ENCODE assay signal across 1 cellular context in the genomic region with DNA sequence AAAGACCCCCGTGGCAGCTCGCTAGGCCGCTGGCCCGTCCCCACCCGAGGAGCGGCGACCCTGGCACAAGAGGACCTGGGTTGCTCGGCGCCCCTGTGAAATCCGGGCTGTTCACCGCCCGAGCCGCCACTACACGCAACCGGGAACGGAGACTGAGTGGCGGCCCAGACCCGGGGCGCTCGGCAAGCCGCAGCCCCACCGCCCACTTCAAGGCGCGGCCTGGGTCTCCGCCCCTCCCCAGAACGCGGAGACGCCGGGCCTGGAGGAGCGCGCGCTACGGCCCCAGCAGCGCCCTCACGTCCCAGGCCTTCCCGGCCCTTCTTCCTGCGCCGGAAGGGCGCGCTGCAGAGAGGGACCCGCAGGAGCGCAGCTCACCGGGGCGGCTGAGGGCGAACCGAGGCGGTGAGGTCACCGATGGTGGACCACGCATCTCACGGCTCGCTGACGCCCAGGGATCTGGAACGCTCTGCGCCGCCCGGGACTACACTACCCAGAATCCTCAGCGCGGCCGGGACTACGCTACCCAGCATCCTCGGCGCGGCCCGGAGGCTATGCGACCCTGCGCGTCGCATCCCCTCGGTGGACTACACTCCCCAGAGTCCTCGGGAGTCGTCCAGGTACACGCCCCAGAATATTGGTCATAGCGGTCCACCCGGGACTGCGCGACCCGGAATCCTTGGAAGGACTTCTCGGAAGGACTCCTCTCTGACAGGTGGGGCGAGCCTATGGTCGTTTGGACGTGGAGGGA.
TF ChIP-seq lines count a peak whose summit lies in the region.

A gene (minus strand): TSS at position 470 of the 748 bp plus-strand sequence. CDS start 10,436 bp downstream, outside the sequence.

TF ChIP-seq in HCT116, 20 proteins besides CTCF, POLR2A, EP300 and RAD21 (continued from another document):
- no peak for TF ChIP-seq ZNF274 (IDR thresholded peaks at IDR 0.05; ENCODE audit: low read depth, low read length)
- TF ChIP-seq, protein P1, sequence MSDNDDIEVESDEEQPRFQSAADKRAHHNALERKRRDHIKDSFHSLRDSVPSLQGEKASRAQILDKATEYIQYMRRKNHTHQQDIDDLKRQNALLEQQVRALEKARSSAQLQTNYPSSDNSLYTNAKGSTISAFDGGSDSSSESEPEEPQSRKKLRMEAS (IDR thresholded peaks at IDR 0.05), result peak; percentile 42
- TF ChIP-seq JUND (IDR thresholded peaks at IDR 0.05), result no peak
- no peak for TF ChIP-seq EZH2phosphoT487 (IDR thresholded peaks at IDR 0.05; ENCODE audit: borderline replicate concordance)
- peak; percentile 21 for TF ChIP-seq TCF7L2 (IDR thresholded peaks at IDR 0.05; ENCODE audit: borderline replicate concordance, extremely low read depth, insufficient read depth, insufficient read length)
- peak; percentile 76 for TF ChIP-seq CBX3 (IDR thresholded peaks at IDR 0.05; ENCODE audit: low read depth)
- no peak for TF ChIP-seq EGR1 (IDR thresholded peaks at IDR 0.05; ENCODE audit: low read depth)
- TF ChIP-seq, protein P2, sequence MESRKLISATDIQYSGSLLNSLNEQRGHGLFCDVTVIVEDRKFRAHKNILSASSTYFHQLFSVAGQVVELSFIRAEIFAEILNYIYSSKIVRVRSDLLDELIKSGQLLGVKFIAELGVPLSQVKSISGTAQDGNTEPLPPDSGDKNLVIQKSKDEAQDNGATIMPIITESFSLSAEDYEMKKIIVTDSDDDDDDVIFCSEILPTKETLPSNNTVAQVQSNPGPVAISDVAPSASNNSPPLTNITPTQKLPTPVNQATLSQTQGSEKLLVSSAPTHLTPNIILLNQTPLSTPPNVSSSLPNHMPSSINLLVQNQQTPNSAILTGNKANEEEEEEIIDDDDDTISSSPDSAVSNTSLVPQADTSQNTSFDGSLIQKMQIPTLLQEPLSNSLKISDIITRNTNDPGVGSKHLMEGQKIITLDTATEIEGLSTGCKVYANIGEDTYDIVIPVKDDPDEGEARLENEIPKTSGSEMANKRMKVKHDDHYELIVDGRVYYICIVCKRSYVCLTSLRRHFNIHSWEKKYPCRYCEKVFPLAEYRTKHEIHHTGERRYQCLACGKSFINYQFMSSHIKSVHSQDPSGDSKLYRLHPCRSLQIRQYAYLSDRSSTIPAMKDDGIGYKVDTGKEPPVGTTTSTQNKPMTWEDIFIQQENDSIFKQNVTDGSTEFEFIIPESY (IDR thresholded peaks at IDR 0.05; ENCODE audit: extremely low read depth, insufficient replicate concordance, low read length), result no peak
- TF ChIP-seq ZFX (IDR thresholded peaks at IDR 0.05), result peak; percentile 99
